ENCODE assay signal across 29 cellular contexts in genomic region chr5:76938177-76938576, GRCh38. TPM values are rescaled to one million over a fixed set of nuclear protein-coding genes. Genes with fewer than 3 reads are reported as not detected.
DNase-seq lines count a peak whose midpoint lies in the region; ATAC-seq, FAIRE-seq and TF ChIP-seq lines count a peak whose summit lies in the region.
"Had no signal": no experiment of that assay in that cellular context is flagged by ENCODE, and none has a peak within 500 bp of the region (broad histone marks: within the 10 kb centered on the region; RNA-seq: fewer than 3 reads in every experiment).

No MANE protein-coding gene starts in this region.

- H3K27ac ChIP-seq in OCI-LY3 (ENCODE audit: low read length): no peak overlapping the region
- H3K27ac ChIP-seq: 22Rv1, C4-2B, GM23248, SJSA1 had no signal

- peaks cover 16% of the 10 kb centered on the region for H3K4me1 ChIP-seq in OCI-LY3 (ENCODE audit: low read length)
- H3K4me1 ChIP-seq: Caco-2 had no signal

- FAIRE-seq in frontal cortex (lab: Jason Lieb, UNC): no peak

- H3K27me3 ChIP-seq in OCI-LY3 (ENCODE audit: low read depth, low read length): no peaks in the 10 kb centered on the region
- H3K27me3 ChIP-seq: SJSA1 had no signal

- peak overlapping the region; percentile 36 for H3K4me2 ChIP-seq in OCI-LY3 (ENCODE audit: low read length)

- H3K4me3 Mint-ChIP-seq in activated CD8-positive, alpha-beta memory T cell treated with anti-CD3 and anti-CD28 coated beads, Interleukin-2, amount 10 ng/mL, durations not matched to agents 7 days and 5 days: no peak overlapping the region
- no peak overlapping the region for H3K4me3 Mint-ChIP-seq in stimulated activated naive B cell treated with anti-CD40 and anti-IgM and Interleukin-4, amounts not matched to agents 10 μg/mL and 1 μg/mL and 100 μg/mL, for 72 hours
- H3K4me3 Mint-ChIP-seq: B cell; CD8-positive, alpha-beta T cell had no signal

- no peaks in the 10 kb centered on the region for H3K36me3 ChIP-seq in OCI-LY3 (replicated peaks; ENCODE audit: low read depth, low read length)
- H3K36me3 ChIP-seq: SJSA1 had no signal

- no peak overlapping the region for H2AFZ ChIP-seq in OCI-LY3 (ENCODE audit: low read depth, low read length)
- H2AFZ ChIP-seq: GM23248 had no signal

- no peak overlapping the region for H3K9ac ChIP-seq in OCI-LY3 (ENCODE audit: low read length)
- H3K9ac ChIP-seq: GM23248 had no signal

- H3K4me3 ChIP-seq in OCI-LY3 (ENCODE audit: low read length): no peak overlapping the region
- H3K4me3 ChIP-seq: GM23248, SJSA1 had no signal

- H4K20me1 ChIP-seq in OCI-LY3 (ENCODE audit: insufficient read depth, low read length): no peaks in the 10 kb centered on the region

- no peaks in the 10 kb centered on the region for H3K9me3 ChIP-seq in OCI-LY3 (ENCODE audit: insufficient read depth, low read length)
- H3K9me3 ChIP-seq: Caco-2, SJSA1 had no signal

- H3K27ac Mint-ChIP-seq in activated CD8-positive, alpha-beta memory T cell treated with anti-CD3 and anti-CD28 coated beads, Interleukin-2, amount 10 ng/mL, durations not matched to agents 7 days and 5 days: peak overlapping the region; percentile 13
- no peak overlapping the region for H3K27ac Mint-ChIP-seq in stimulated activated naive B cell treated with anti-CD40 and anti-IgM and Interleukin-4, amounts not matched to agents 10 μg/mL and 1 μg/mL and 100 μg/mL, for 72 hours
- H3K27ac Mint-ChIP-seq: B cell; CD8-positive, alpha-beta T cell had no signal

- ATAC-seq in activated CD8-positive, alpha-beta memory T cell treated with anti-CD3 and anti-CD28 coated beads, Interleukin-2, amount 10 ng/mL, durations not matched to agents 7 days and 5 days: no peak
- peak; percentile 43 for ATAC-seq in GM19463 (IDR thresholded peaks at IDR 0.05; ENCODE audit: unreplicated experiment)
- peak; percentile 63 to 74 for ATAC-seq in stimulated activated naive B cell treated with anti-CD40 and anti-IgM and Interleukin-4, amounts not matched to agents 10 μg/mL and 1 μg/mL and 100 μg/mL, for 72 hours (replicated peaks)
- no peak for ATAC-seq in GM21619 (IDR thresholded peaks at IDR 0.05; ENCODE audit: unreplicated experiment)
- ATAC-seq: CD8-positive, alpha-beta T cell had no signal

- TF ChIP-seq CTCF in OCI-LY3 (IDR thresholded peaks at IDR 0.05; ENCODE audit: low read depth, low read length): no peak

- peaks cover 13% of the 10 kb centered on the region for H3K36me3 Mint-ChIP-seq in activated CD8-positive, alpha-beta memory T cell treated with anti-CD3 and anti-CD28 coated beads, Interleukin-2, amount 10 ng/mL, durations not matched to agents 7 days and 5 days
- peaks cover 0 to 1% of the 10 kb centered on the region in 2 donors for H3K36me3 Mint-ChIP-seq in stimulated activated naive B cell treated with anti-CD40 and anti-IgM and Interleukin-4, amounts not matched to agents 10 μg/mL and 1 μg/mL and 100 μg/mL, for 72 hours
- H3K36me3 Mint-ChIP-seq: CD8-positive, alpha-beta T cell had no signal

- H3K79me2 ChIP-seq in OCI-LY3 (ENCODE audit: low read length): no peaks in the 10 kb centered on the region

- H3K9me3 Mint-ChIP-seq in activated CD8-positive, alpha-beta memory T cell treated with anti-CD3 and anti-CD28 coated beads, Interleukin-2, amount 10 ng/mL, durations not matched to agents 7 days and 5 days (ENCODE audit: low read depth): peaks cover 3% of the 10 kb centered on the region
- peaks cover 8 to 9% of the 10 kb centered on the region in 2 donors for H3K9me3 Mint-ChIP-seq in stimulated activated naive B cell treated with anti-CD40 and anti-IgM and Interleukin-4, amounts not matched to agents 10 μg/mL and 1 μg/mL and 100 μg/mL, for 72 hours
- H3K9me3 Mint-ChIP-seq: CD8-positive, alpha-beta T cell had no signal

- peaks cover 26% of the 10 kb centered on the region for H3K27me3 Mint-ChIP-seq in activated CD8-positive, alpha-beta memory T cell treated with anti-CD3 and anti-CD28 coated beads, Interleukin-2, amount 10 ng/mL, durations not matched to agents 7 days and 5 days
- H3K27me3 Mint-ChIP-seq in stimulated activated naive B cell treated with anti-CD40 and anti-IgM and Interleukin-4, amounts not matched to agents 10 μg/mL and 1 μg/mL and 100 μg/mL, for 72 hours: peaks cover 0 to 4% of the 10 kb centered on the region in 2 donors

- CTCF ChIA-PET in activated CD8-positive, alpha-beta memory T cell treated with anti-CD3 and anti-CD28 coated beads, Interleukin-2, amount 10 ng/mL, durations not matched to agents 7 days and 5 days (lab: Charles Lee): interaction anchor here (0.6 kb wide), 1 partner anchor 243 kb away, joined by 3 read pairs; no protein-coding TSS in a partner anchor

- peaks cover 27% of the 10 kb centered on the region for H3K4me1 Mint-ChIP-seq in activated CD8-positive, alpha-beta memory T cell treated with anti-CD3 and anti-CD28 coated beads, Interleukin-2, amount 10 ng/mL, durations not matched to agents 7 days and 5 days
- peaks cover 6 to 10% of the 10 kb centered on the region in 2 donors for H3K4me1 Mint-ChIP-seq in stimulated activated naive B cell treated with anti-CD40 and anti-IgM and Interleukin-4, amounts not matched to agents 10 μg/mL and 1 μg/mL and 100 μg/mL, for 72 hours
- H3K4me1 Mint-ChIP-seq: B cell had no signal

- no peak for DNase-seq in activated CD8-positive, alpha-beta memory T cell treated with anti-CD3 and anti-CD28 coated beads, Interleukin-2, amount 10 ng/mL, durations not matched to agents 7 days and 5 days
- no peak for DNase-seq in activated CD8-positive, alpha-beta memory T cell treated with anti-CD3 and anti-CD28 coated beads, Interleukin-2, amount 50 U/mL, for 4 hours
- DNase-seq in stimulated activated naive B cell treated with anti-CD40 and anti-IgM and Interleukin-4, amounts not matched to agents 10 μg/mL and 1 μg/mL and 100 μg/mL, for 72 hours: no peak
- DNase-seq in NCI-H226: no peak
- DNase-seq in frontal cortex (ENCODE audit: low spot score in 2 of 2): no peak
- DNase-seq: Caco-2; CD8-positive, alpha-beta T cell; DMS79; GDM1; GM23248; H7; IMR-90; NCI-H1048; NCI-H1417; NCI-H1694 treated with DMSO at 0.1 percent for 48 hours; NCI-H2081; NCI-H2171; NCI-H345; NCI-H524 treated with DMSO at 0.1 percent for 48 hours; NCI-H774; Right ventricle myocardium superior; RPMI8226 had no signal

RNA-seq across cellular contexts. Expression of gene CRHBP, which starts 14.7 kb away (rescaled TPM):
- under 1 TPM in 1 of 2 experiments, not detected in 1; 0.20 TPM for total RNA-seq in activated CD8-positive, alpha-beta memory T cell treated with anti-CD3 and anti-CD28 coated beads, Interleukin-2, amount 10 ng/mL, durations not matched to agents 7 days and 5 days
- total RNA-seq in frontal cortex: 7.3 TPM
- total RNA-seq: Caco-2; CD8-positive, alpha-beta T cell; GM23248; IMR-90 had no signal

Comparison
In these comparisons a context has a peak if more than half of its experiments do, and no peak if none do; other contexts are left out.
1. ATAC-seq: peak in GM19463 (single experiment) and stimulated activated naive B cell treated with anti-CD40 and anti-IgM and Interleukin-4, amounts not matched to agents 10 μg/mL and 1 μg/mL and 100 μg/mL, for 72 hours (2 of 2); none in activated CD8-positive, alpha-beta memory T cell treated with anti-CD3 and anti-CD28 coated beads, Interleukin-2, amount 10 ng/mL, durations not matched to agents 7 days and 5 days (single experiment) and GM21619 (single experiment).